1 cellular context compared by ENCODE assay signal in the genomic region with DNA sequence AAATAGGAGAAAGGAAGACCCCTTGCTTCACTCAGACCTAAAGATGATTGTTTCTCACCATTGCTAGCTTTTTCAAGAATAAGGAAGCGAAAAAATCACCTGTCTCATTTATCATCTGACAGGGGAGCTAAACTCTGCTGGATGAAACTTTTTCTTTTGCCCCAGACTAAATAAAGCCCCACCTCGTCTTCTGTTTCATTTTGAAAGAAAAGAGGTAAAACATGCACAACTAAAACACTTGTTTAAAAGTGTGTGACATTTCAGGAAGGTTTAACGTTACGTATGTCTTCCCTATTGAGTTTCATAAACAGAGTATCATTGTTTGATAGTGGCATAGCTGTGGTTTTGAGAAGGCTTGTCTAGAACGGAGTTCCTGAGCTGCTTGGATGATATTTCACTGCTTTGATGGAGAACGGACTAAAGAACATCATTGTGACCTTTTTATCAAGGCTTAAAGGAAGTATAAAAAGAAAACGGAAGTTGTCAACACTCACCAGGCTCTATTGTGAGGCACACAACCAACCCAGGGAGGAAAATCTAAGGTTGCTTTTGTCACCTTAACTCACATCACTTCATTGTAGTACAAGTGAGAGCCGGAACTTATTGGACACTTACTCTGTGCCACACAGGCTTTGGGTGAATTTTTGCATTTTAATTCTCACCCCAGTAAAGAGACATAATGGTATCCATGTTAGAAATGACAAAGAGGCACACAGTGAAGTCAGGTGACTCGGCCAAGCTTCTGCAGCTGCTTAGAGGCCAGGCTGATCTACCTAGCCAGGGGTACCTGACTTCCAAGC.
TF ChIP-seq lines count a peak whose summit lies in the region.

No MANE protein-coding gene starts in this region.

TF ChIP-seq in GM12878, 131 proteins besides CTCF, POLR2A, EP300 and RAD21 (continued from another document):
- TF ChIP-seq, protein P1, sequence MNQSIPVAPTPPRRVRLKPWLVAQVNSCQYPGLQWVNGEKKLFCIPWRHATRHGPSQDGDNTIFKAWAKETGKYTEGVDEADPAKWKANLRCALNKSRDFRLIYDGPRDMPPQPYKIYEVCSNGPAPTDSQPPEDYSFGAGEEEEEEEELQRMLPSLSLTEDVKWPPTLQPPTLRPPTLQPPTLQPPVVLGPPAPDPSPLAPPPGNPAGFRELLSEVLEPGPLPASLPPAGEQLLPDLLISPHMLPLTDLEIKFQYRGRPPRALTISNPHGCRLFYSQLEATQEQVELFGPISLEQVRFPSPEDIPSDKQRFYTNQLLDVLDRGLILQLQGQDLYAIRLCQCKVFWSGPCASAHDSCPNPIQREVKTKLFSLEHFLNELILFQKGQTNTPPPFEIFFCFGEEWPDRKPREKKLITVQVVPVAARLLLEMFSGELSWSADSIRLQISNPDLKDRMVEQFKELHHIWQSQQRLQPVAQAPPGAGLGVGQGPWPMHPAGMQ (IDR thresholded peaks at IDR 0.05; ENCODE audit: borderline replicate concordance) = no peak
- TF ChIP-seq MYC (IDR thresholded peaks at IDR 0.05; ENCODE audit: insufficient read depth, insufficient read length, insufficient replicate concordance, low read length, severe bottlenecking) = no peak
- TF ChIP-seq ZNF24 (IDR thresholded peaks at IDR 0.05) = no peak
- peak; percentile 65 for TF ChIP-seq RUNX3 (IDR thresholded peaks at IDR 0.05; ENCODE audit: low read length)
- peak; percentile 79 for TF ChIP-seq ATF7 (IDR thresholded peaks at IDR 0.05; ENCODE audit: low read depth)
- peak; percentile 33; the same call in 1 of the 2 replicates for TF ChIP-seq IKZF1 (conservative IDR thresholded peaks at IDR 0.05)
- TF ChIP-seq ASH2L (IDR thresholded peaks at IDR 0.05; ENCODE audit: borderline replicate concordance, low read depth) = no peak
- TF ChIP-seq ZSCAN29 (IDR thresholded peaks at IDR 0.05) = no peak
- peak; percentile 37 to 47; a peak in 3 of 4 replicates for TF ChIP-seq IKZF2 (IDR thresholded peaks at IDR 0.05)
- TF ChIP-seq CHD1 (IDR thresholded peaks at IDR 0.05; ENCODE audit: low read depth, low read length) = no peak
- TF ChIP-seq, protein P2, sequence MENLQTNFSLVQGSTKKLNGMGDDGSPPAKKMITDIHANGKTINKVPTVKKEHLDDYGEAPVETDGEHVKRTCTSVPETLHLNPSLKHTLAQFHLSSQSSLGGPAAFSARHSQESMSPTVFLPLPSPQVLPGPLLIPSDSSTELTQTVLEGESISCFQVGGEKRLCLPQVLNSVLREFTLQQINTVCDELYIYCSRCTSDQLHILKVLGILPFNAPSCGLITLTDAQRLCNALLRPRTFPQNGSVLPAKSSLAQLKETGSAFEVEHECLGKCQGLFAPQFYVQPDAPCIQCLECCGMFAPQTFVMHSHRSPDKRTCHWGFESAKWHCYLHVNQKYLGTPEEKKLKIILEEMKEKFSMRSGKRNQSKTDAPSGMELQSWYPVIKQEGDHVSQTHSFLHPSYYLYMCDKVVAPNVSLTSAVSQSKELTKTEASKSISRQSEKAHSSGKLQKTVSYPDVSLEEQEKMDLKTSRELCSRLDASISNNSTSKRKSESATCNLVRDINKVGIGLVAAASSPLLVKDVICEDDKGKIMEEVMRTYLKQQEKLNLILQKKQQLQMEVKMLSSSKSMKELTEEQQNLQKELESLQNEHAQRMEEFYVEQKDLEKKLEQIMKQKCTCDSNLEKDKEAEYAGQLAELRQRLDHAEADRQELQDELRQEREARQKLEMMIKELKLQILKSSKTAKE (IDR thresholded peaks at IDR 0.05; ENCODE audit: low read depth, poor library complexity, severe bottlenecking) = peak; percentile 82
- no peak for TF ChIP-seq IRF4 (IDR thresholded peaks at IDR 0.05; ENCODE audit: low read depth, low read length)
- no peak for TF ChIP-seq YBX1 (IDR thresholded peaks at IDR 0.05)
- TF ChIP-seq ZNF622 (IDR thresholded peaks at IDR 0.05) = no peak
- peak; percentile 54; the same call in 1 of the 2 replicates for TF ChIP-seq DPF2 (IDR thresholded peaks at IDR 0.05)
- peak; percentile 40; the same call in 1 of the 2 replicates for TF ChIP-seq JUNB (IDR thresholded peaks at IDR 0.05)
- TF ChIP-seq, protein P3, sequence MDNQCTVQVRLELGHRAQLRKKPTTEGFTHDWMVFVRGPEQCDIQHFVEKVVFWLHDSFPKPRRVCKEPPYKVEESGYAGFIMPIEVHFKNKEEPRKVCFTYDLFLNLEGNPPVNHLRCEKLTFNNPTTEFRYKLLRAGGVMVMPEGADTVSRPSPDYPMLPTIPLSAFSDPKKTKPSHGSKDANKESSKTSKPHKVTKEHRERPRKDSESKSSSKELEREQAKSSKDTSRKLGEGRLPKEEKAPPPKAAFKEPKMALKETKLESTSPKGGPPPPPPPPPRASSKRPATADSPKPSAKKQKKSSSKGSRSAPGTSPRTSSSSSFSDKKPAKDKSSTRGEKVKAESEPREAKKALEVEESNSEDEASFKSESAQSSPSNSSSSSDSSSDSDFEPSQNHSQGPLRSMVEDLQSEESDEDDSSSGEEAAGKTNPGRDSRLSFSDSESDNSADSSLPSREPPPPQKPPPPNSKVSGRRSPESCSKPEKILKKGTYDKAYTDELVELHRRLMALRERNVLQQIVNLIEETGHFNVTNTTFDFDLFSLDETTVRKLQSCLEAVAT (IDR thresholded peaks at IDR 0.05) = peak; percentile 43; the same call in 1 of the 2 replicates
- TF ChIP-seq, protein P4, sequence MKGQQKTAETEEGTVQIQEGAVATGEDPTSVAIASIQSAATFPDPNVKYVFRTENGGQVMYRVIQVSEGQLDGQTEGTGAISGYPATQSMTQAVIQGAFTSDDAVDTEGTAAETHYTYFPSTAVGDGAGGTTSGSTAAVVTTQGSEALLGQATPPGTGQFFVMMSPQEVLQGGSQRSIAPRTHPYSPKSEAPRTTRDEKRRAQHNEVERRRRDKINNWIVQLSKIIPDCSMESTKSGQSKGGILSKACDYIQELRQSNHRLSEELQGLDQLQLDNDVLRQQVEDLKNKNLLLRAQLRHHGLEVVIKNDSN (IDR thresholded peaks at IDR 0.05; ENCODE audit: borderline replicate concordance, extremely low read length, insufficient read depth, low read depth, low read length) = no peak
- no peak for TF ChIP-seq ZNF217 (IDR thresholded peaks at IDR 0.05)
- peak; percentile 78 for TF ChIP-seq GABPA (IDR thresholded peaks at IDR 0.05; ENCODE audit: low read depth)
- TF ChIP-seq, protein P5, sequence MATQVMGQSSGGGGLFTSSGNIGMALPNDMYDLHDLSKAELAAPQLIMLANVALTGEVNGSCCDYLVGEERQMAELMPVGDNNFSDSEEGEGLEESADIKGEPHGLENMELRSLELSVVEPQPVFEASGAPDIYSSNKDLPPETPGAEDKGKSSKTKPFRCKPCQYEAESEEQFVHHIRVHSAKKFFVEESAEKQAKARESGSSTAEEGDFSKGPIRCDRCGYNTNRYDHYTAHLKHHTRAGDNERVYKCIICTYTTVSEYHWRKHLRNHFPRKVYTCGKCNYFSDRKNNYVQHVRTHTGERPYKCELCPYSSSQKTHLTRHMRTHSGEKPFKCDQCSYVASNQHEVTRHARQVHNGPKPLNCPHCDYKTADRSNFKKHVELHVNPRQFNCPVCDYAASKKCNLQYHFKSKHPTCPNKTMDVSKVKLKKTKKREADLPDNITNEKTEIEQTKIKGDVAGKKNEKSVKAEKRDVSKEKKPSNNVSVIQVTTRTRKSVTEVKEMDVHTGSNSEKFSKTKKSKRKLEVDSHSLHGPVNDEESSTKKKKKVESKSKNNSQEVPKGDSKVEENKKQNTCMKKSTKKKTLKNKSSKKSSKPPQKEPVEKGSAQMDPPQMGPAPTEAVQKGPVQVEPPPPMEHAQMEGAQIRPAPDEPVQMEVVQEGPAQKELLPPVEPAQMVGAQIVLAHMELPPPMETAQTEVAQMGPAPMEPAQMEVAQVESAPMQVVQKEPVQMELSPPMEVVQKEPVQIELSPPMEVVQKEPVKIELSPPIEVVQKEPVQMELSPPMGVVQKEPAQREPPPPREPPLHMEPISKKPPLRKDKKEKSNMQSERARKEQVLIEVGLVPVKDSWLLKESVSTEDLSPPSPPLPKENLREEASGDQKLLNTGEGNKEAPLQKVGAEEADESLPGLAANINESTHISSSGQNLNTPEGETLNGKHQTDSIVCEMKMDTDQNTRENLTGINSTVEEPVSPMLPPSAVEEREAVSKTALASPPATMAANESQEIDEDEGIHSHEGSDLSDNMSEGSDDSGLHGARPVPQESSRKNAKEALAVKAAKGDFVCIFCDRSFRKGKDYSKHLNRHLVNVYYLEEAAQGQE (IDR thresholded peaks at IDR 0.05; ENCODE audit: low read depth, low read length) = no peak
- TF ChIP-seq, protein P6, sequence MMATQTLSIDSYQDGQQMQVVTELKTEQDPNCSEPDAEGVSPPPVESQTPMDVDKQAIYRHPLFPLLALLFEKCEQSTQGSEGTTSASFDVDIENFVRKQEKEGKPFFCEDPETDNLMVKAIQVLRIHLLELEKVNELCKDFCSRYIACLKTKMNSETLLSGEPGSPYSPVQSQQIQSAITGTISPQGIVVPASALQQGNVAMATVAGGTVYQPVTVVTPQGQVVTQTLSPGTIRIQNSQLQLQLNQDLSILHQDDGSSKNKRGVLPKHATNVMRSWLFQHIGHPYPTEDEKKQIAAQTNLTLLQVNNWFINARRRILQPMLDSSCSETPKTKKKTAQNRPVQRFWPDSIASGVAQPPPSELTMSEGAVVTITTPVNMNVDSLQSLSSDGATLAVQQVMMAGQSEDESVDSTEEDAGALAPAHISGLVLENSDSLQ (IDR thresholded peaks at IDR 0.05) = peak; percentile 94
- TF ChIP-seq MEF2B (IDR thresholded peaks at IDR 0.05; ENCODE audit: partially characterized antibody, poor library complexity, severe bottlenecking) = peak; percentile 41
- peak; percentile 22 to 25; a peak in 1 of 4 replicates for TF ChIP-seq BHLHE40 (IDR thresholded peaks at IDR 0.05; ENCODE audit: borderline replicate concordance in 1 of 2, low read depth in 2 of 2, low read length in 1 of 2)
